In genomic region chr3:151330899-151331298, GRCh38 we compare ENCODE assay signal across 29 cellular contexts.
A peak's percentile ranks its signal among the peaks of the same experiment; 100 is the strongest.
DNase-seq lines count a peak whose midpoint lies in the region; ATAC-seq and TF ChIP-seq lines count a peak whose summit lies in the region.
"Had no signal": no experiment of that assay in that cellular context is flagged by ENCODE, and none has a peak within 500 bp of the region (broad histone marks: within the 10 kb centered on the region; RNA-seq: fewer than 3 reads in every experiment).

No MANE protein-coding gene starts in this region.

- DNase-seq in SIG-M5 treated with dmso at 0.1 percent for 504 hours (lab: John Stamatoyannopoulos, UW; ENCODE audit: unreplicated experiment): peak; percentile 61
- DNase-seq in SIG-M5 (lab: John Stamatoyannopoulos, UW): no peak
- peak; percentile 41 for DNase-seq in NB4 (ENCODE audit: low read depth)
- DNase-seq in stromal cell of bone marrow (ENCODE audit: low read depth): peak; percentile 43
- DNase-seq in nucleus accumbens (lab: John Stamatoyannopoulos, UW): no peak
- DNase-seq: 8988T; activated CD4-positive, alpha-beta T cell treated with anti-CD3 and anti-CD28 coated beads for 48 hours; activated gamma-delta T cell; activated naive CD8-positive, alpha-beta T cell treated with anti-CD3 and anti-CD28 coated beads, Interleukin-2, amount 50 U/mL, for 24 hours; activated T-cell treated with anti-CD3 and anti-CD28 coated beads, Interleukin-2, amount 50 U/mL, for 24 hours; CD8-positive, alpha-beta T cell; esophagus squamous epithelium; H7; KBM-7; midbrain; naive thymus-derived CD4-positive, alpha-beta T cell; NCI-H1694; NCI-H2171 treated with DMSO at 0.1 percent for 48 hours; NCI-H524; occipital lobe; RPMI8226; SK-N-SH; thyroid gland had no signal

- H3K9me3 Mint-ChIP-seq in dendritic cell treated with granulocyte-macrophage colony-stimulating factor and Interleukin-4, amounts not matched to agents 40 ng/mL and 50 ng/mL, for 4 days: no peaks in the 10 kb centered on the region
- H3K9me3 Mint-ChIP-seq: activated naive CD8-positive, alpha-beta T cell treated with anti-CD3 and anti-CD28 coated beads, Interleukin-2, amount 50 U/mL, for 24 hours; activated T-cell treated with anti-CD3 and anti-CD28 coated beads, Interleukin-2, amount 50 U/mL, for 24 hours; CD8-positive, alpha-beta T cell; central memory CD8-positive, alpha-beta T cell; naive thymus-derived CD4-positive, alpha-beta T cell; stimulated activated naive CD8-positive, alpha-beta T cell treated with anti-CD3 and anti-CD28 coated beads, Interleukin-15, Interleukin-2, amounts not matched to agents 100 ng/mL and 50 ng/mL, for 24 hours; T-helper 2 cell treated with Interferon-gamma antibody and Interleukin-4, amounts not matched to agents 5 μg/mL and 100 μg/mL, for 36 hours had no signal

- intact Hi-C loops in dendritic cell treated with granulocyte-macrophage colony-stimulating factor and Interleukin-4, amounts not matched to agents 40 ng/mL and 50 ng/mL, for 4 days (cut with micrococcal nuclease): no loop called here

- no peak overlapping the region for H3K4me3 Mint-ChIP-seq in dendritic cell treated with granulocyte-macrophage colony-stimulating factor and Interleukin-4, amounts not matched to agents 40 ng/mL and 50 ng/mL, for 4 days
- H3K4me3 Mint-ChIP-seq: activated naive CD8-positive, alpha-beta T cell treated with anti-CD3 and anti-CD28 coated beads, Interleukin-2, amount 50 U/mL, for 24 hours; activated T-cell treated with anti-CD3 and anti-CD28 coated beads, Interleukin-2, amount 50 U/mL, for 24 hours; CD8-positive, alpha-beta T cell; central memory CD8-positive, alpha-beta T cell; naive thymus-derived CD4-positive, alpha-beta T cell; stimulated activated naive CD8-positive, alpha-beta T cell treated with anti-CD3 and anti-CD28 coated beads, Interleukin-15, Interleukin-2, amounts not matched to agents 100 ng/mL and 50 ng/mL, for 24 hours; T-helper 2 cell treated with Interferon-gamma antibody and Interleukin-4, amounts not matched to agents 5 μg/mL and 100 μg/mL, for 36 hours had no signal

- no peaks in the 10 kb centered on the region for H3K27me3 Mint-ChIP-seq in dendritic cell treated with granulocyte-macrophage colony-stimulating factor and Interleukin-4, amounts not matched to agents 40 ng/mL and 50 ng/mL, for 4 days

- no peak overlapping the region for H3K4me3 ChIP-seq in NB4 (ENCODE audit: low read depth, low read length)
- H3K4me3 ChIP-seq: esophagus squamous epithelium, thyroid gland had no signal

- H3K36me3 Mint-ChIP-seq in dendritic cell treated with granulocyte-macrophage colony-stimulating factor and Interleukin-4, amounts not matched to agents 40 ng/mL and 50 ng/mL, for 4 days (ENCODE audit: low read depth): peaks cover 6% of the 10 kb centered on the region
- H3K36me3 Mint-ChIP-seq: CD8-positive, alpha-beta T cell; naive thymus-derived CD4-positive, alpha-beta T cell had no signal

- TF ChIP-seq CTCF in NB4 (IDR thresholded peaks at IDR 0.05; ENCODE audit: low read depth, low read length): no peak

- no peak for ATAC-seq in GM21825 (IDR thresholded peaks at IDR 0.05; ENCODE audit: unreplicated experiment)
- no peak for ATAC-seq in HG03460 (IDR thresholded peaks at IDR 0.05; ENCODE audit: unreplicated experiment)
- ATAC-seq: activated naive CD8-positive, alpha-beta T cell treated with anti-CD3 and anti-CD28 coated beads, Interleukin-2, amount 50 U/mL, for 24 hours; CD8-positive, alpha-beta T cell; naive thymus-derived CD4-positive, alpha-beta T cell had no signal

- H3K4me1 Mint-ChIP-seq in dendritic cell treated with granulocyte-macrophage colony-stimulating factor and Interleukin-4, amounts not matched to agents 40 ng/mL and 50 ng/mL, for 4 days (ENCODE audit: low read depth): peaks cover 56% of the 10 kb centered on the region

- TF ChIP-seq POLR2A in NB4 (IDR thresholded peaks at IDR 0.05; ENCODE audit: extremely low read depth, insufficient read length): no peak

- H3K27ac Mint-ChIP-seq in dendritic cell treated with granulocyte-macrophage colony-stimulating factor and Interleukin-4, amounts not matched to agents 40 ng/mL and 50 ng/mL, for 4 days: peak overlapping the region; percentile 39
- H3K27ac Mint-ChIP-seq: activated naive CD8-positive, alpha-beta T cell treated with anti-CD3 and anti-CD28 coated beads, Interleukin-2, amount 50 U/mL, for 24 hours; activated T-cell treated with anti-CD3 and anti-CD28 coated beads, Interleukin-2, amount 50 U/mL, for 24 hours; CD8-positive, alpha-beta T cell; naive thymus-derived CD4-positive, alpha-beta T cell; stimulated activated naive CD8-positive, alpha-beta T cell treated with anti-CD3 and anti-CD28 coated beads, Interleukin-15, Interleukin-2, amounts not matched to agents 100 ng/mL and 50 ng/mL, for 24 hours; T-helper 2 cell treated with Interferon-gamma antibody and Interleukin-4, amounts not matched to agents 5 μg/mL and 100 μg/mL, for 36 hours had no signal

Comparison
In these comparisons a context has a peak if more than half of its experiments do, and no peak if none do; other contexts are left out.
1. DNase-seq: peak in SIG-M5 treated with dmso at 0.1 percent for 504 hours (single experiment), NB4 (single experiment) and stromal cell of bone marrow (single experiment); none in SIG-M5 (single experiment) and nucleus accumbens (0 of 56).